Comparison of ENCODE assay signal across 2 cellular contexts in genomic region chr7:135143874-135144668, GRCh38.
TF ChIP-seq lines count a peak whose summit lies in the region.

No MANE protein-coding gene starts in this region.

TF ChIP-seq in endothelial cell of umbilical vein, 7 proteins besides CTCF, POLR2A, EP300 and RAD21:
- TF ChIP-seq MAX (IDR thresholded peaks at IDR 0.05; ENCODE audit: insufficient read depth, insufficient read length) (no peak), POLR2AphosphoS5 (IDR thresholded peaks at IDR 0.05; ENCODE audit: insufficient read depth, low read depth, low read length) (no peak), JUN (IDR thresholded peaks at IDR 0.05; ENCODE audit: borderline replicate concordance, insufficient read depth, insufficient read length, low read depth) (peak; percentile 35), MYC (IDR thresholded peaks at IDR 0.05; ENCODE audit: low read depth, low read length) (no peak), GATA2 (IDR thresholded peaks at IDR 0.05; ENCODE audit: insufficient read depth, insufficient read length, low read depth, low read length) (peak; percentile 37), EZH2 (IDR thresholded peaks at IDR 0.05; ENCODE audit: borderline replicate concordance, low read depth, low read length, severe bottlenecking) (no peak), FOS (IDR thresholded peaks at IDR 0.05; ENCODE audit: borderline replicate concordance, insufficient read depth, low read length) (peak; percentile 29)

TF ChIP-seq in liver, 16 proteins besides CTCF, POLR2A, EP300 and RAD21:
- TF ChIP-seq SP1 (IDR thresholded peaks at IDR 0.05) (peak; percentile 34), JUND (IDR thresholded peaks at IDR 0.05) (no peak), MAX (IDR thresholded peaks at IDR 0.05) (no peak), NR2F2 (IDR thresholded peaks at IDR 0.05) (peak; percentile 80), HNF4G (IDR thresholded peaks at IDR 0.05) (no peak), ATF3 (IDR thresholded peaks at IDR 0.05) (no peak), FOXA2 (IDR thresholded peaks at IDR 0.05) (no peak), RXRA (IDR thresholded peaks at IDR 0.05) (peak; percentile 49 to 57)
- TF ChIP-seq, protein P1, sequence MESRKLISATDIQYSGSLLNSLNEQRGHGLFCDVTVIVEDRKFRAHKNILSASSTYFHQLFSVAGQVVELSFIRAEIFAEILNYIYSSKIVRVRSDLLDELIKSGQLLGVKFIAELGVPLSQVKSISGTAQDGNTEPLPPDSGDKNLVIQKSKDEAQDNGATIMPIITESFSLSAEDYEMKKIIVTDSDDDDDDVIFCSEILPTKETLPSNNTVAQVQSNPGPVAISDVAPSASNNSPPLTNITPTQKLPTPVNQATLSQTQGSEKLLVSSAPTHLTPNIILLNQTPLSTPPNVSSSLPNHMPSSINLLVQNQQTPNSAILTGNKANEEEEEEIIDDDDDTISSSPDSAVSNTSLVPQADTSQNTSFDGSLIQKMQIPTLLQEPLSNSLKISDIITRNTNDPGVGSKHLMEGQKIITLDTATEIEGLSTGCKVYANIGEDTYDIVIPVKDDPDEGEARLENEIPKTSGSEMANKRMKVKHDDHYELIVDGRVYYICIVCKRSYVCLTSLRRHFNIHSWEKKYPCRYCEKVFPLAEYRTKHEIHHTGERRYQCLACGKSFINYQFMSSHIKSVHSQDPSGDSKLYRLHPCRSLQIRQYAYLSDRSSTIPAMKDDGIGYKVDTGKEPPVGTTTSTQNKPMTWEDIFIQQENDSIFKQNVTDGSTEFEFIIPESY (IDR thresholded peaks at IDR 0.05), result no peak
